In the genomic region with DNA sequence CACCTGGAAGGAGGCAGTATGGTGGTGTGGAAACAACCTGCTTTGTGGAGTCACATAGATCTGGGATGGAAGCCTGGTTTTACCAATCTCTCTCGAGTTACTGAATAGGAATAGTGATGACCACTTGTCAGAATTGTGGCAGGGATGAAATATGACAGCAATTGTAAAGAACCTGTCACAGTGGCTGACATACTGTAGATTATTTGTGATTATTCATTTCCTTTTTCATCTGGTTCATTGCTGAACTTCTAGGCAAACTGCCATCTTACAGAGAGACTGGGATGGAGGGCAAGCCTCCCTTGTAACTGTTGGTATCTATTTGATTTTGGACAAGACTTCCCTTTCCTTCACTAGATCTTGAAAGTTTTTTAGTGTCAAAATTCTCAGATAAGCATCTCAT, we compare ENCODE assay signal across 17 cellular contexts. TPM values are rescaled to one million over a fixed set of nuclear protein-coding genes. Genes with fewer than 3 reads are reported as not detected.
DNase-seq lines count a peak whose midpoint lies in the region; ATAC-seq, FAIRE-seq and TF ChIP-seq lines count a peak whose summit lies in the region.
"Had no signal": no experiment of that assay in that cellular context is flagged by ENCODE, and none has a peak within 500 bp of the region (broad histone marks: within the 10 kb centered on the region; RNA-seq: fewer than 3 reads in every experiment).

No MANE protein-coding gene starts in this region.

- no peaks in the 10 kb centered on the region for H3K27me3 ChIP-seq in bronchial epithelial cell (ENCODE audit: control insufficient read depth, insufficient read depth, low read length)
- H3K27me3 ChIP-seq: SJSA1 had no signal

- no peaks in the 10 kb centered on the region for H3K36me3 ChIP-seq in bronchial epithelial cell (ENCODE audit: control insufficient read depth, insufficient read depth, low read length)
- H3K36me3 ChIP-seq: SJSA1 had no signal

- peak; percentile 12 for DNase-seq in Daoy (ENCODE audit: low read depth)
- DNase-seq in NCI-H226, result peak; percentile 47
- peak; percentile 15 for DNase-seq in bronchial epithelial cell (ENCODE audit: low read depth)
- DNase-seq in lung microvascular endothelial cell (ENCODE audit: low read depth in 2 of 2), result peak; percentile 46 to 58
- DNase-seq: AML-193, DND-41, GDM1, GOT3, MV-4-11, NCI-H1694 treated with DMSO at 0.1 percent for 48 hours, NCI-H524, NCI-H82 had no signal

- no peak overlapping the region for H3K4me3 ChIP-seq in bronchial epithelial cell (ENCODE audit: low read depth, low read length)
- H3K4me3 ChIP-seq: K562, SJSA1 had no signal

- ATAC-seq in GM21381 (IDR thresholded peaks at IDR 0.05; ENCODE audit: unreplicated experiment) (no peak), GM19455 (IDR thresholded peaks at IDR 0.05; ENCODE audit: unreplicated experiment) (no peak), GM21528 (IDR thresholded peaks at IDR 0.05; ENCODE audit: low FRiP score, unreplicated experiment) (no peak)
- ATAC-seq: K562 had no signal

- TF ChIP-seq CTCF in bronchial epithelial cell (IDR thresholded peaks at IDR 0.05; ENCODE audit: insufficient read depth, low read length, severe bottlenecking), result no peak

- FAIRE-seq in bronchial epithelial cell (lab: Jason Lieb, UNC), result no peak
- FAIRE-seq: K562 had no signal

RNA-seq across cellular contexts. Expression of a gene that starts 42.0 kb away (rescaled TPM):
- total RNA-seq in Daoy (2014; rRNA removed; shearing (Covaris generic)), result 26.9 and 29.0 TPM in 2 replicates
- total RNA-seq in bronchial epithelial cell (15.1 and 24.7 TPM in 2 replicates), lung microvascular endothelial cell (26.6 and 48.4 TPM in 2 replicates)
